1 cellular context compared by ENCODE assay signal in genomic region chr19:19106061-19106551, GRCh38.
TF ChIP-seq lines count a peak whose summit lies in the region.

No MANE protein-coding gene starts in this region.

TF ChIP-seq in K562, 482 proteins besides CTCF, POLR2A, EP300 and RAD21:
- TF ChIP-seq ZBTB33 (CRISPR knock-in tag; IDR thresholded peaks at IDR 0.05) (peak; percentile 84), POLR2G (IDR thresholded peaks at IDR 0.05; ENCODE audit: low read depth, low read length) (peak; percentile 59; the same call in 1 of the 2 replicates), SMAD2 (IDR thresholded peaks at IDR 0.05; ENCODE audit: low read depth, low read length) (no peak)
TF ChIP-seq in K562: peak in this region for 2.
